ENCODE assay signal across 22 cellular contexts in the genomic region with DNA sequence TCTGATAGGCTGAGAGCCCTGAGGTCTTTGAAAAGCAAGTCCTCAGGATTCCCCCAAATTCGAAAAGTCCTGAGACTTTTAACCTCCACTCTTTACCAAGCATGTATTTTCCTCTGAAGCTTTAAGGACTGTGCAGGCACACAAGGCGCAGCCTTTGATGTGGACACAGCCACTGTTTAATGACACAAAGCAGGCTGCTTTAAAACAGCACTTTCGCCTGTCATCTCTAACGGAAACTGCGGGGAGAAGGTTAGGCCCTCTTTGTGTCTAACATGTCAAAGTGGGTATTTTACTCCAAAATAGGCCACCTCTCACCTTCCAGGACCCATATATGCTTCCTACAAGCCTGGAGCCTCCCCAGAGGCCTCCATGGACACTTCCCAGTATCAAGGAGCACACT.
"Had no signal": no experiment of that assay in that cellular context is flagged by ENCODE, and none has a peak within 500 bp of the region (broad histone marks: within the 10 kb centered on the region; RNA-seq: fewer than 3 reads in every experiment).

No MANE protein-coding gene starts in this region.

- H3K4me3 ChIP-seq: breast epithelium, colonic mucosa, dorsolateral prefrontal cortex, esophagus muscularis mucosa, hepatocyte, lung, prostate gland, testis had no signal

- H3K36me3 Mint-ChIP-seq: naive thymus-derived CD8-positive, alpha-beta T cell; WTC11 had no signal

- H3K4me1 ChIP-seq: breast epithelium, colonic mucosa, prostate gland, testis had no signal

- H3K9me3 ChIP-seq: breast epithelium, colonic mucosa, esophagus muscularis mucosa, prostate gland, testis had no signal

- H3K4me3 Mint-ChIP-seq: immature natural killer cell; mesothelial cell of epicardium; T-helper 1 cell treated with Interleukin-12 subunit alpha and Interleukin-12 subunit beta and Interleukin-4 antibody, amounts not matched to agents 30 μg/mL and 1 μg/mL, for 36 hours; WTC11 had no signal

- H3K27me3 ChIP-seq: breast epithelium, colonic mucosa, dorsolateral prefrontal cortex, esophagus muscularis mucosa, hepatocyte, testis had no signal

- H2AFZ ChIP-seq: hepatocyte had no signal

- H3K27ac Mint-ChIP-seq: immature natural killer cell; mesothelial cell of epicardium; T-helper 1 cell treated with Interleukin-12 subunit alpha and Interleukin-12 subunit beta and Interleukin-4 antibody, amounts not matched to agents 30 μg/mL and 1 μg/mL, for 36 hours; WTC11 had no signal

- H3K36me3 ChIP-seq: breast epithelium, colonic mucosa, prostate gland had no signal

- DNase-seq: activated CD4-positive, alpha-beta T cell treated with anti-CD3 and anti-CD28 coated beads for 48 hours; activated effector memory CD4-positive, alpha-beta T cell treated with anti-CD3 and anti-CD28 coated beads, Interleukin-2, amount 50 U/mL, for 16 hours; activated naive CD4-positive, alpha-beta T cell treated with anti-CD3 and anti-CD28 coated beads, Interleukin-2, amount 50 U/mL, for 16 hours; amniotic stem cell; colonic mucosa; dorsolateral prefrontal cortex; glutamatergic neuron; stimulated activated CD4-positive, alpha-beta T cell treated with anti-CD3 and anti-CD28 coated beads, Interleukin-4, amount 100 ng/mL, for 4 hours; T1000; testis; trophoblast cell had no signal

- H3K9me3 Mint-ChIP-seq: immature natural killer cell; mesothelial cell of epicardium; naive thymus-derived CD8-positive, alpha-beta T cell; T-helper 1 cell treated with Interleukin-12 subunit alpha and Interleukin-12 subunit beta and Interleukin-4 antibody, amounts not matched to agents 30 μg/mL and 1 μg/mL, for 36 hours; WTC11 had no signal

- H3K4me2 ChIP-seq: hepatocyte had no signal

- H3K27ac ChIP-seq: breast epithelium, colonic mucosa, dorsolateral prefrontal cortex, esophagus muscularis mucosa, hepatocyte, prostate gland, testis had no signal

- ATAC-seq: left lobe of liver, WTC11 had no signal

- H3K79me2 ChIP-seq: hepatocyte had no signal
